21 cellular contexts compared by ENCODE assay signal in genomic region chr15:42725331-42725903, GRCh38.
"Had no signal": no experiment of that assay in that cellular context is flagged by ENCODE, and none has a peak within 500 bp of the region (broad histone marks: within the 10 kb centered on the region; RNA-seq: fewer than 3 reads in every experiment).

No MANE protein-coding gene starts in this region.

- H3K36me3 ChIP-seq: ovary had no signal

- H3K4me2 ChIP-seq: SK-N-SH had no signal

- H3K9me3 ChIP-seq: left ventricle myocardium inferior, ovary, SK-N-SH, upper lobe of left lung had no signal

- H3K9ac ChIP-seq: SK-N-SH had no signal

- H3K4me3 ChIP-seq: left ventricle myocardium inferior, lung, ovary, upper lobe of left lung had no signal

- DNase-seq: activated CD4-positive, alpha-beta memory T cell treated with anti-CD3 and anti-CD28 coated beads for 36 hours; activated CD4-positive, alpha-beta T cell treated with anti-CD3 and anti-CD28 coated beads for 48 hours; activated effector memory CD4-positive, alpha-beta T cell treated with anti-CD3 and anti-CD28 coated beads, Interleukin-2, amount 50 U/mL, for 16 hours; activated naive CD4-positive, alpha-beta T cell treated with anti-CD3 and anti-CD28 coated beads for 36 hours; activated naive CD8-positive, alpha-beta T cell treated with anti-CD3 and anti-CD28 coated beads, Interleukin-2, amount 10 ng/mL, durations not matched to agents 7 days and 5 days; amniotic stem cell; brain microvascular endothelial cell; caudate nucleus; foreskin melanocyte; islet precursor cell; left ventricle myocardium inferior; mesendoderm; ovary; stimulated activated CD4-positive, alpha-beta T cell treated with anti-CD3 and anti-CD28 coated beads, Interleukin-15, amount 100 ng/mL, for 24 hours; stimulated activated CD4-positive, alpha-beta T cell treated with anti-CD3 and anti-CD28 coated beads, Interleukin-2, amount 100 ng/mL, for 24 hours; stimulated activated naive CD4-positive, alpha-beta T cell treated with Interleukin-2 at 50 U/mL for 16 hours; SW 1271; T1000 had no signal

- H3K27ac ChIP-seq: brain microvascular endothelial cell, left ventricle myocardium inferior, ovary, upper lobe of left lung had no signal

- H3K27me3 ChIP-seq: brain microvascular endothelial cell, ovary, upper lobe of left lung had no signal

- H3K4me1 ChIP-seq: left ventricle myocardium inferior had no signal
